ENCODE assay signal across 19 cellular contexts in the genomic region with DNA sequence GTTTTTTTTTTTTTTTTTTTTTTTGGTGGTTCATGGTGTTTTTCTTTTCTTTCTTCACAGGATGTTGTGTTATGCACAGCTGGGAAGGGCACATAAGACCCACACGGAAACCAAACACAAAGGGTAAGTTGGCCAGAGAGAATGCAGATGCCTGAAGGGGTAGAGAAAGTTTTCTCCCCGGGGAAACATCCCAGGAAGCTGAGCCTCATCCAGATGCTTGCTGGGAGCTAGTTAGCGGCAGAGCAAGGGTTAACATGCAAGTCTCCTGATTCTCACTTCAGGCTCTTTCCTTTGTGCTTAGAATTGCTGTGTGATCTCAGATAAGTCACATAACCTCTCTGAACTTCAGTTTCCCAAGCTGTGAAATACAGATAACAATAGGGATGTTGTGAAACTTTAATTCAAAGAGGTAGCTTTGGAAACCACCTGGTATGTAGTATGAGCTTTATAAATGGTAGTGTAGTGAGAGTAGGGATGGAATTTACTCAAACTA. TPM values are rescaled to one million over a fixed set of nuclear protein-coding genes. Genes with fewer than 3 reads are reported as not detected.
DNase-seq lines count a peak whose midpoint lies in the region; ATAC-seq and TF ChIP-seq lines count a peak whose summit lies in the region.
"Had no signal": no experiment of that assay in that cellular context is flagged by ENCODE, and none has a peak within 500 bp of the region (broad histone marks: within the 10 kb centered on the region; RNA-seq: fewer than 3 reads in every experiment).

No MANE protein-coding gene starts in this region.

- H3K27me3 Mint-ChIP-seq in activated naive CD8-positive, alpha-beta T cell = no peaks in the 10 kb centered on the region
- H3K27me3 Mint-ChIP-seq in activated naive CD8-positive, alpha-beta T cell treated with anti-CD3 and anti-CD28 coated beads, Interleukin-2, amount 50 U/mL, for 24 hours = peaks cover 2% of the 10 kb centered on the region
- H3K27me3 Mint-ChIP-seq in T-helper 1 cell treated with Interleukin-12 subunit alpha and Interleukin-12 subunit beta and Interleukin-4 antibody, amounts not matched to agents 30 μg/mL and 1 μg/mL, for 36 hours (ENCODE audit: low read depth) = no peaks in the 10 kb centered on the region
- H3K27me3 Mint-ChIP-seq: type B pancreatic cell had no signal

- H3K27ac Mint-ChIP-seq in activated naive CD8-positive, alpha-beta T cell = peak overlapping the region; percentile 89
- H3K27ac Mint-ChIP-seq in activated naive CD8-positive, alpha-beta T cell treated with anti-CD3 and anti-CD28 coated beads, Interleukin-2, amount 50 U/mL, for 24 hours = no peak overlapping the region
- peak overlapping the region; percentile 89 for H3K27ac Mint-ChIP-seq in T-helper 1 cell treated with Interleukin-12 subunit alpha and Interleukin-12 subunit beta and Interleukin-4 antibody, amounts not matched to agents 30 μg/mL and 1 μg/mL, for 36 hours
- H3K27ac Mint-ChIP-seq in activated naive CD4-positive, alpha-beta T cell treated with anti-CD3 and anti-CD28 coated beads, Interleukin-2, amount 50 U/mL, for 72 hours = peak overlapping the region in 1 of 2 donors; percentile 82
- H3K27ac Mint-ChIP-seq: activated B cell treated with CpG ODN at 0.5 μM for 24 hours, type B pancreatic cell had no signal

- H3K27ac ChIP-seq in spleen = peak overlapping the region in 6 of 8 donors; percentile 70 to 88 (median 77)
- H3K27ac ChIP-seq in body of pancreas = no peak overlapping the region
- H3K27ac ChIP-seq: stomach had no signal

- H3K4me1 ChIP-seq in spleen = peaks cover 0 to 68% (median 25%) of the 10 kb centered on the region in 6 donors
- H3K4me1 ChIP-seq in body of pancreas = no peaks in the 10 kb centered on the region
- H3K4me1 ChIP-seq: stomach had no signal

- H3K36me3 Mint-ChIP-seq in activated naive CD8-positive, alpha-beta T cell = peaks cover 21% of the 10 kb centered on the region
- peaks cover 19% of the 10 kb centered on the region for H3K36me3 Mint-ChIP-seq in activated naive CD8-positive, alpha-beta T cell treated with anti-CD3 and anti-CD28 coated beads, Interleukin-2, amount 50 U/mL, for 24 hours (ENCODE audit: low read depth)
- peaks cover 38% of the 10 kb centered on the region for H3K36me3 Mint-ChIP-seq in T-helper 1 cell treated with Interleukin-12 subunit alpha and Interleukin-12 subunit beta and Interleukin-4 antibody, amounts not matched to agents 30 μg/mL and 1 μg/mL, for 36 hours (ENCODE audit: low read depth)
- peaks cover 38 to 57% of the 10 kb centered on the region in 2 donors for H3K36me3 Mint-ChIP-seq in activated naive CD4-positive, alpha-beta T cell treated with anti-CD3 and anti-CD28 coated beads, Interleukin-2, amount 50 U/mL, for 72 hours
- H3K36me3 Mint-ChIP-seq: type B pancreatic cell had no signal

- H3K4me1 Mint-ChIP-seq in activated naive CD8-positive, alpha-beta T cell (ENCODE audit: low read depth) = peaks cover 78% of the 10 kb centered on the region
- peaks cover 61% of the 10 kb centered on the region for H3K4me1 Mint-ChIP-seq in activated naive CD8-positive, alpha-beta T cell treated with anti-CD3 and anti-CD28 coated beads, Interleukin-2, amount 50 U/mL, for 24 hours
- peaks cover 56% of the 10 kb centered on the region for H3K4me1 Mint-ChIP-seq in T-helper 1 cell treated with Interleukin-12 subunit alpha and Interleukin-12 subunit beta and Interleukin-4 antibody, amounts not matched to agents 30 μg/mL and 1 μg/mL, for 36 hours (ENCODE audit: low read depth)

- TF ChIP-seq CTCF in spleen (IDR thresholded peaks at IDR 0.05 in 8 of 11, conservative IDR thresholded peaks at IDR 0.05 in 3 of 11) = no peak
- no peak for TF ChIP-seq CTCF in body of pancreas (IDR thresholded peaks at IDR 0.05)

- no peaks in the 10 kb centered on the region for H3K27me3 ChIP-seq in spleen (replicated peaks in 1 of 7)
- H3K27me3 ChIP-seq in body of pancreas = no peaks in the 10 kb centered on the region

- H3K4me3 ChIP-seq in spleen (no peak overlapping the region), body of pancreas (no peak overlapping the region)
- H3K4me3 ChIP-seq: heart left ventricle, left lung, skin epidermis, stomach had no signal

- peaks cover 0 to 25% (median 12%) of the 10 kb centered on the region in 8 donors for H3K9me3 ChIP-seq in spleen
- no peaks in the 10 kb centered on the region for H3K9me3 ChIP-seq in body of pancreas

- H3K9me3 Mint-ChIP-seq in activated naive CD8-positive, alpha-beta T cell (ENCODE audit: low read depth) = peaks cover 32% of the 10 kb centered on the region
- peaks cover 44% of the 10 kb centered on the region for H3K9me3 Mint-ChIP-seq in activated naive CD8-positive, alpha-beta T cell treated with anti-CD3 and anti-CD28 coated beads, Interleukin-2, amount 50 U/mL, for 24 hours
- peaks cover 51% of the 10 kb centered on the region for H3K9me3 Mint-ChIP-seq in T-helper 1 cell treated with Interleukin-12 subunit alpha and Interleukin-12 subunit beta and Interleukin-4 antibody, amounts not matched to agents 30 μg/mL and 1 μg/mL, for 36 hours
- peaks cover 39 to 50% of the 10 kb centered on the region in 2 donors for H3K9me3 Mint-ChIP-seq in activated naive CD4-positive, alpha-beta T cell treated with anti-CD3 and anti-CD28 coated beads, Interleukin-2, amount 50 U/mL, for 72 hours

- ATAC-seq in activated naive CD8-positive, alpha-beta T cell treated with anti-CD3 and anti-CD28 coated beads, Interleukin-2, amount 50 U/mL, for 24 hours = no peak
- peak; percentile 63 to 73 for ATAC-seq in activated naive CD4-positive, alpha-beta T cell treated with anti-CD3 and anti-CD28 coated beads, Interleukin-2, amount 50 U/mL, for 72 hours
- no peak for ATAC-seq in body of pancreas
- ATAC-seq: heart left ventricle, left lung had no signal

- 28 to 46% (median 29%) methylated on average over 3 of the region's 3 CpGs for WGBS in spleen, 5 donors
- 36 to 37% methylated on average over 3 of the region's 3 CpGs for WGBS in body of pancreas, 2 donors

- intact Hi-C loops in spleen (cut with DNase I; ENCODE audit: low total_unique reads) = no loop called here
- intact Hi-C loops in body of pancreas (cut with DNase I) = no loop called here

- no peak for DNase-seq in activated naive CD8-positive, alpha-beta T cell treated with anti-CD3 and anti-CD28 coated beads, Interleukin-2, amount 50 U/mL, for 24 hours
- no peak for DNase-seq in activated naive CD4-positive, alpha-beta T cell treated with anti-CD3 and anti-CD28 coated beads, Interleukin-2, amount 50 U/mL, for 72 hours (ENCODE audit: low spot score in 2 of 2)
- DNase-seq in spleen (no peak), body of pancreas (no peak), NCI-H1436 treated with DMSO at 0.1 percent for 48 hours (lab: John Stamatoyannopoulos, UW) (no peak)
- no peak for DNase-seq in stimulated activated CD4-positive, alpha-beta T cell treated with anti-CD3 and anti-CD28 coated beads, Interleukin-15, amount 100 ng/mL, for 24 hours
- DNase-seq: activated B cell treated with CpG ODN at 0.5 μM for 24 hours; activated CD8-positive, alpha-beta memory T cell treated with anti-CD3 and anti-CD28 coated beads, Interleukin-2, amount 50 U/mL, for 4 hours; heart left ventricle; left lung; NCI-H1436; NCI-H524; stomach had no signal

- H3K4me3 Mint-ChIP-seq in activated naive CD8-positive, alpha-beta T cell = peak overlapping the region; percentile 58
- H3K4me3 Mint-ChIP-seq in activated naive CD8-positive, alpha-beta T cell treated with anti-CD3 and anti-CD28 coated beads, Interleukin-2, amount 50 U/mL, for 24 hours = no peak overlapping the region
- H3K4me3 Mint-ChIP-seq in T-helper 1 cell treated with Interleukin-12 subunit alpha and Interleukin-12 subunit beta and Interleukin-4 antibody, amounts not matched to agents 30 μg/mL and 1 μg/mL, for 36 hours = peak overlapping the region; percentile 52
- H3K4me3 Mint-ChIP-seq: activated B cell treated with CpG ODN at 0.5 μM for 24 hours, type B pancreatic cell had no signal

- no peak for TF ChIP-seq POLR2A in spleen (IDR thresholded peaks at IDR 0.05)
- no peak for TF ChIP-seq POLR2A in body of pancreas (IDR thresholded peaks at IDR 0.05)

- H3K36me3 ChIP-seq in spleen (no peaks in the 10 kb centered on the region), body of pancreas (replicated peaks in 1 of 2; ENCODE audit: insufficient read depth in 1 of 2, low read depth in 2 of 2) (no peaks in the 10 kb centered on the region)
- H3K36me3 ChIP-seq: heart left ventricle, stomach had no signal

RNA-seq across cellular contexts. Expression of a gene that starts 3.1 kb away (rescaled TPM):
- total RNA-seq in activated naive CD4-positive, alpha-beta T cell treated with anti-CD3 and anti-CD28 coated beads, Interleukin-2, amount 50 U/mL, for 72 hours = 10 to 100 TPM; 12.1 to 16.1 TPM
- total RNA-seq in spleen (10 to 100 TPM; 20.1 to 65.2 (median 30.6) TPM), body of pancreas (under 1 TPM in 1 of 2 donors, not detected in 1; 0.26 TPM)
- 1 to 10 TPM; 2.3 to 4.0 (median 3.3) TPM for polyA plus RNA-seq in spleen
- total RNA-seq: dermis microvascular lymphatic vessel endothelial cell, pulmonary artery endothelial cell had no signal

Comparison
In these comparisons a context has a peak if more than half of its experiments do, and no peak if none do; other contexts are left out.
1. ATAC-seq: peak in activated naive CD4-positive, alpha-beta T cell treated with anti-CD3 and anti-CD28 coated beads, Interleukin-2, amount 50 U/mL, for 72 hours (2 of 2); none in activated naive CD8-positive, alpha-beta T cell treated with anti-CD3 and anti-CD28 coated beads, Interleukin-2, amount 50 U/mL, for 24 hours (single experiment) and body of pancreas (single experiment).
2. H3K27ac ChIP-seq: peak in spleen (6 of 8); none in body of pancreas (0 of 4).
3. RNA of a gene that starts 3.1 kb away (total RNA-seq): 20.1 to 65.2 TPM in spleen and 12.1 to 16.1 TPM in activated naive CD4-positive, alpha-beta T cell treated with anti-CD3 and anti-CD28 coated beads, Interleukin-2, amount 50 U/mL, for 72 hours; 0.26 TPM in body of pancreas; every median in the first group is over 10 times any median in the second.